Comparison of ENCODE assay signal across 8 cellular contexts in the genomic region with DNA sequence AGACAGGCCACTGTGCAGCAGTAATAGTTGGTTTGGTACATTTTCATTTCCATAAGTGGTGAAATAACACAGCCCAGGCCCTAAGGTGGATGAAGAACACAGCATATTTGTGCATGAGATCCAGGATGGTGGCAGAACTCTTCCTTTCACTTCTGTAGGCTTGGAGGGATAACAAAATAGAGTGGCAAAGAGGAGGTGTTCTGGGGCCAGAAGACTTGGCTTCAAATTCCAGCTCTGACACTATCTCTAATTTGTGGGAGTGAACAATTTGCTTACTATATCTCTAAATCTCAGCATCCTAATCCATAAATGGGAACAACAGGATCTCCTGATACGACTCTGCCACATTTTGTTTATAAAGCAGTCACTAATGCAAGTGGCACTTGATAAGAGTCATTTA.
"Had no signal": no experiment of that assay in that cellular context is flagged by ENCODE, and none has a peak within 500 bp of the region (broad histone marks: within the 10 kb centered on the region; RNA-seq: fewer than 3 reads in every experiment).

No MANE protein-coding gene starts in this region.

- H3K27ac Mint-ChIP-seq: GM23338 had no signal

- H3K4me3 ChIP-seq: GM23338 had no signal

- H3K4me2 ChIP-seq: GM23338 had no signal

- H3K4me3 Mint-ChIP-seq: GM23338, H9 had no signal

- H3K27ac ChIP-seq: HL-60 had no signal

- ATAC-seq: GM23338 had no signal

- H2AFZ ChIP-seq: GM23338 had no signal

- FAIRE-seq: H1, H54 had no signal

- DNase-seq: H9, HCEC 1CT, IMR-90, KBM-7 had no signal

- H3K9me3 Mint-ChIP-seq: GM23338, H9 had no signal
